In the genomic region with DNA sequence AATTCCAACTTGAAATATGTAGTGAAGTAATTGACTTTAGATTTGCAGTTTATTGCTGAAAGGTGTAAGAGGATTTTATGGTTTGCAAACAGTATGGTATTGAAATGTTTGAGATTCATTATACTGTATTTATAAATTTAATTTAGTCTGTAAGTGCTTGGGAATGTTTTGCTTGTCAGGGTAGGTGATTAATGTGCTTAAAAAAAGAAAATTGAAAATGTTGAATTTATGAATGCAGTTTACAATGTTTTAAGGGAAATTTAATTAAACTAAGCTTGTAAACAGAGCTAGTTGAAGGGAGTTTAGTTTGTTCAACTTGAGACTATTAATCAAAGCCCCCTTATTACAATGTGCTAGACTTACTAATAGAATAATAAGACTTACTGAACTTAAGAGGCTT, we compare ENCODE assay signal across 7 cellular contexts.
"Had no signal": no experiment of that assay in that cellular context is flagged by ENCODE, and none has a peak within 500 bp of the region (broad histone marks: within the 10 kb centered on the region; RNA-seq: fewer than 3 reads in every experiment).

No MANE protein-coding gene starts in this region.

- H2AFZ ChIP-seq: GM23338 had no signal

- H3K4me3 ChIP-seq: GM23338, K562 had no signal

- ATAC-seq: GM23338 had no signal

- DNase-seq: H9, HCEC 1CT, HFFc6, IMR-90, KG1 had no signal

- H3K4me2 ChIP-seq: GM23338 had no signal
